ENCODE assay signal across 15 cellular contexts in genomic region chr15:83475551-83475950, GRCh38. TPM values are rescaled to one million over a fixed set of nuclear protein-coding genes. Genes with fewer than 3 reads are reported as not detected.
DNase-seq lines count a peak whose midpoint lies in the region; ATAC-seq and TF ChIP-seq lines count a peak whose summit lies in the region.
"Had no signal": no experiment of that assay in that cellular context is flagged by ENCODE, and none has a peak within 500 bp of the region (broad histone marks: within the 10 kb centered on the region; RNA-seq: fewer than 3 reads in every experiment).

No MANE protein-coding gene starts in this region.

- H3K9ac ChIP-seq in adipocyte (ENCODE audit: low read length) = no peak overlapping the region

- H3K27me3 Mint-ChIP-seq in HFFc6 (ENCODE audit: insufficient read depth) = no peaks in the 10 kb centered on the region; the same call in 1 of the 2 replicates
- H3K27me3 Mint-ChIP-seq in Caco-2 (ENCODE audit: insufficient read depth, unreplicated experiment) = no peaks in the 10 kb centered on the region

- no TSS peak for BruUV-seq in Caco-2 (replicated peaks; lab: Mats Ljungman, UMichigan)

- H3K4me3 Mint-ChIP-seq in HFFc6 (no peak overlapping the region), Caco-2 (ENCODE audit: unreplicated experiment) (no peak overlapping the region)
- H3K4me3 Mint-ChIP-seq: activated naive CD4-positive, alpha-beta T cell treated with anti-CD3 and anti-CD28 coated beads, Interleukin-2, amount 50 U/mL, for 24 hours; nephron had no signal

- POLR2A ChIA-PET in Caco-2 (lab: Charles Lee) = no interaction called here

- no peak overlapping the region for H3K27ac ChIP-seq in foreskin keratinocyte
- H3K27ac ChIP-seq: right lobe of liver, stomach had no signal

- H3K27ac Mint-ChIP-seq in HFFc6 = no peak overlapping the region
- no peak overlapping the region for H3K27ac Mint-ChIP-seq in Caco-2 (ENCODE audit: unreplicated experiment)
- H3K27ac Mint-ChIP-seq: activated naive CD4-positive, alpha-beta T cell treated with anti-CD3 and anti-CD28 coated beads, Interleukin-2, amount 50 U/mL, for 24 hours; nephron had no signal

- H3K36me3 Mint-ChIP-seq in HFFc6 (ENCODE audit: low read depth) = no peaks in the 10 kb centered on the region
- H3K36me3 Mint-ChIP-seq in Caco-2 (ENCODE audit: insufficient read depth, unreplicated experiment) = no peaks in the 10 kb centered on the region

- H3K9me3 ChIP-seq in adipocyte (ENCODE audit: control insufficient read depth, low read length) = peaks cover 5% of the 10 kb centered on the region
- H3K9me3 ChIP-seq in Caco-2 = peaks cover 1% of the 10 kb centered on the region
- H3K9me3 ChIP-seq: right lobe of liver, stomach had no signal

- CTCF ChIA-PET in Caco-2 (lab: Charles Lee) = no interaction called here

- peaks cover 15% of the 10 kb centered on the region; the same call in 1 of the 2 replicates for H3K9me3 Mint-ChIP-seq in HFFc6
- peaks cover 11% of the 10 kb centered on the region for H3K9me3 Mint-ChIP-seq in Caco-2 (ENCODE audit: unreplicated experiment)

- H3K36me3 ChIP-seq in adipocyte (ENCODE audit: control insufficient read depth, insufficient read depth, low read length, severe bottlenecking) = no peaks in the 10 kb centered on the region
- no peaks in the 10 kb centered on the region for H3K36me3 ChIP-seq in Caco-2 (ENCODE audit: control insufficient read depth, insufficient read depth, low read length)
- H3K36me3 ChIP-seq: right lobe of liver, stomach had no signal

- H3K27me3 ChIP-seq in adipocyte (replicated peaks; ENCODE audit: control insufficient read depth, insufficient read depth, low read length) (peaks cover 8% of the 10 kb centered on the region), foreskin keratinocyte (peaks cover 4% of the 10 kb centered on the region), Caco-2 (replicated peaks; ENCODE audit: control insufficient read depth, insufficient read depth, low read length) (no peaks in the 10 kb centered on the region)
- H3K27me3 ChIP-seq: right lobe of liver, stomach had no signal

- no peaks in the 10 kb centered on the region for H3K4me1 ChIP-seq in adipocyte (ENCODE audit: control insufficient read depth, insufficient read depth, low read length)
- peaks cover 11% of the 10 kb centered on the region for H3K4me1 ChIP-seq in foreskin keratinocyte
- 0 out of 2 replicates have a peak, but pooled peaks cover 7% of the 10 kb centered on the region for H3K4me1 ChIP-seq in Caco-2
- H3K4me1 ChIP-seq: right lobe of liver had no signal

- intact Hi-C loops in Caco-2 (cut with micrococcal nuclease; ENCODE audit: unreplicated experiment) = no loop called here

- no peaks in the 10 kb centered on the region for H3K4me1 Mint-ChIP-seq in HFFc6 (ENCODE audit: low read depth)
- H3K4me1 Mint-ChIP-seq in Caco-2 (ENCODE audit: low read depth, unreplicated experiment) = no peaks in the 10 kb centered on the region
- H3K4me1 Mint-ChIP-seq: activated naive CD4-positive, alpha-beta T cell treated with anti-CD3 and anti-CD28 coated beads, Interleukin-2, amount 50 U/mL, for 24 hours had no signal

- no peak for TF ChIP-seq CTCF in HFFc6 (IDR thresholded peaks at IDR 0.05)
- TF ChIP-seq CTCF in foreskin keratinocyte (conservative IDR thresholded peaks at IDR 0.05) = no peak
- no peak for TF ChIP-seq CTCF in Caco-2 (IDR thresholded peaks at IDR 0.05; ENCODE audit: insufficient read depth in 1 of 2, low read depth in 1 of 2, low read length in 1 of 2, severe bottlenecking in 1 of 2, unreplicated experiment in 1 of 2)

- ATAC-seq in foreskin keratinocyte (peak; percentile 67), HG03354 (IDR thresholded peaks at IDR 0.05; ENCODE audit: poor library complexity, severe bottlenecking, unreplicated experiment) (no peak)
- ATAC-seq: right lobe of liver had no signal

- no peak overlapping the region for H3K4me3 ChIP-seq in adipocyte (ENCODE audit: low read length)
- H3K4me3 ChIP-seq in Caco-2 (ENCODE audit: low read depth, low read length) = no peak overlapping the region
- H3K4me3 ChIP-seq: right lobe of liver, stomach had no signal

- peak; percentile 6 for DNase-seq in HFFc6
- DNase-seq in adipocyte (ENCODE audit: low read depth) = peak; percentile 3
- peak; percentile 40 to 74 for DNase-seq in foreskin keratinocyte
- peak; percentile 6 for DNase-seq in stromal cell of bone marrow (ENCODE audit: low read depth)
- no peak for DNase-seq in GM19238 (ENCODE audit: insufficient read length, low spot score)
- DNase-seq in Caco-2 = no peak
- DNase-seq: NCI-H1436 treated with DMSO at 0.1 percent for 48 hours, NCI-H526 treated with DMSO at 0.1 percent for 48 hours, right lobe of liver, SHP77 treated with DMSO at 0.1 percent for 48 hours, stomach had no signal

RNA-seq across cellular contexts. Expression of gene SH3GL3, which starts 28.4 kb away (rescaled TPM):
- total RNA-seq in HFFc6 (2021; fragmentation: NEBNext Ultra II Directional; extraction: Animal tissue kit (Norgen Biotek cat#: 25700)) = not detected
- total RNA-seq in foreskin keratinocyte (0.20 and 0.32 TPM in 2 replicates), Caco-2 (2022) (not detected in 2 replicates)
- 0.22 and 0.41 TPM in 2 replicates for polyA plus RNA-seq in foreskin keratinocyte
- total RNA-seq: activated CD8-positive, alpha-beta memory T cell treated with anti-CD3 and anti-CD28 coated beads for 36 hours; right lobe of liver had no signal

Comparison
In these comparisons a context has a peak if more than half of its experiments do, and no peak if none do; other contexts are left out.
1. DNase-seq: peak in HFFc6 (single experiment), adipocyte (single experiment), foreskin keratinocyte (2 of 2) and stromal cell of bone marrow (single experiment); none in GM19238 (single experiment) and Caco-2 (0 of 2).